1 cellular context compared by ENCODE assay signal in genomic region chr3:150605998-150606641, GRCh38.
TF ChIP-seq lines count a peak whose summit lies in the region.

No MANE protein-coding gene starts in this region.

TF ChIP-seq in GM23338, 12 proteins besides CTCF, POLR2A, EP300 and RAD21 (continued from another document):
- no peak for TF ChIP-seq ZNF462 (CRISPR knock-in tag; IDR thresholded peaks at IDR 0.05)
- TF ChIP-seq ZNF114 (CRISPR knock-in tag; IDR thresholded peaks at IDR 0.05) = no peak
- no peak for TF ChIP-seq EZH2 (IDR thresholded peaks at IDR 0.05; ENCODE audit: low read depth, unreplicated experiment)
- no peak for TF ChIP-seq POLR2AphosphoS5 (IDR thresholded peaks at IDR 0.05; ENCODE audit: low read depth)
- no peak for TF ChIP-seq NANOG (IDR thresholded peaks at IDR 0.05; ENCODE audit: borderline replicate concordance)
- TF ChIP-seq REST (IDR thresholded peaks at IDR 0.05; ENCODE audit: unreplicated experiment) = no peak
- TF ChIP-seq EZH2phosphoT487 (IDR thresholded peaks at IDR 0.05; ENCODE audit: unreplicated experiment) = no peak
- no peak for TF ChIP-seq JUNB (IDR thresholded peaks at IDR 0.05; ENCODE audit: unreplicated experiment)
- TF ChIP-seq ETS1 (IDR thresholded peaks at IDR 0.05) = no peak
- no peak for TF ChIP-seq STAT1 (IDR thresholded peaks at IDR 0.05; ENCODE audit: unreplicated experiment)
